Comparison of ENCODE assay signal across 9 cellular contexts in genomic region chr6:108622601-108623335, GRCh38.
DNase-seq lines count a peak whose midpoint lies in the region; ATAC-seq and TF ChIP-seq lines count a peak whose summit lies in the region.
"Had no signal": no experiment of that assay in that cellular context is flagged by ENCODE, and none has a peak within 500 bp of the region (broad histone marks: within the 10 kb centered on the region; RNA-seq: fewer than 3 reads in every experiment).

No MANE protein-coding gene starts in this region.

- no peaks in the 10 kb centered on the region for H3K9me3 Mint-ChIP-seq in CD4-positive, CD25-positive, alpha-beta regulatory T cell
- H3K9me3 Mint-ChIP-seq in osteocyte (ENCODE audit: unreplicated experiment): no peaks in the 10 kb centered on the region
- no peaks in the 10 kb centered on the region for H3K9me3 Mint-ChIP-seq in activated naive CD4-positive, alpha-beta T cell treated with anti-CD3 and anti-CD28 coated beads for 36 hours
- H3K9me3 Mint-ChIP-seq: activated T-cell treated with anti-CD3 and anti-CD28 coated beads, Interleukin-2, amount 50 U/mL, for 24 hours had no signal

- H3K9ac ChIP-seq in fibroblast of lung (ENCODE audit: insufficient read depth, low read length): peak overlapping the region; percentile 44

- no peak overlapping the region for H3K27ac ChIP-seq in CD4-positive, CD25-positive, alpha-beta regulatory T cell (ENCODE audit: insufficient read depth, low read length, poor library complexity, severe bottlenecking)
- peak overlapping the region; percentile 77 for H3K27ac ChIP-seq in SJSA1
- peak overlapping the region; percentile 84 for H3K27ac ChIP-seq in fibroblast of lung (ENCODE audit: insufficient read depth, low read length)

- H3K4me1 Mint-ChIP-seq in CD4-positive, CD25-positive, alpha-beta regulatory T cell: peaks cover 34 to 87% (median 52%) of the 10 kb centered on the region in 4 donors
- H3K4me1 Mint-ChIP-seq in osteocyte (ENCODE audit: unreplicated experiment): peaks cover 66% of the 10 kb centered on the region
- peaks cover 47% of the 10 kb centered on the region for H3K4me1 Mint-ChIP-seq in activated naive CD4-positive, alpha-beta T cell treated with anti-CD3 and anti-CD28 coated beads for 36 hours (ENCODE audit: low read depth)

- ATAC-seq in CD4-positive, CD25-positive, alpha-beta regulatory T cell (ENCODE audit: low read depth in 2 of 2): no peak
- no peak for ATAC-seq in HG02938 (IDR thresholded peaks at IDR 0.05; ENCODE audit: unreplicated experiment)

- peak in 1 of 2 donors; percentile 8 for TF ChIP-seq CTCF in fibroblast of lung (conservative IDR thresholded peaks at IDR 0.05 in 1 of 2, IDR thresholded peaks at IDR 0.05 in 1 of 2; ENCODE audit: low read depth in 1 of 2, low read length in 2 of 2)
- TF ChIP-seq CTCF in osteocyte (IDR thresholded peaks at IDR 0.05): peak; percentile 14

- CTCF ChIA-PET in activated naive CD4-positive, alpha-beta T cell treated with anti-CD3 and anti-CD28 coated beads for 36 hours (lab: Charles Lee): no interaction called here

- DNase-seq in CD4-positive, CD25-positive, alpha-beta regulatory T cell: no peak
- DNase-seq in SJSA1 (ENCODE audit: low read depth in 1 of 2, low spot score in 2 of 2) (peak; percentile 57 to 67), fibroblast of lung (ENCODE audit: low read depth in 2 of 2) (peak; percentile 96), osteocyte (ENCODE audit: extremely low spot score, unreplicated experiment) (no peak), T-helper 1 cell (no peak), NCI-H2029 (lab: John Stamatoyannopoulos, UW) (no peak)
- DNase-seq in activated naive CD4-positive, alpha-beta T cell treated with anti-CD3 and anti-CD28 coated beads for 36 hours: no peak
- DNase-seq: activated T-cell treated with anti-CD3 and anti-CD28 coated beads, Interleukin-2, amount 50 U/mL, for 24 hours had no signal

- H3K79me2 ChIP-seq in fibroblast of lung (ENCODE audit: control insufficient read depth, insufficient read depth, low read length): peaks cover 97% of the 10 kb centered on the region

- no peak overlapping the region for H2AFZ ChIP-seq in fibroblast of lung (ENCODE audit: low read length)

- H4K20me1 ChIP-seq in fibroblast of lung (ENCODE audit: control insufficient read depth, extremely low read depth, insufficient read depth, low read length): no peaks in the 10 kb centered on the region

- peak overlapping the region in 1 of 4 donors; percentile 27 for H3K4me3 Mint-ChIP-seq in CD4-positive, CD25-positive, alpha-beta regulatory T cell
- H3K4me3 Mint-ChIP-seq in osteocyte (ENCODE audit: unreplicated experiment): peak overlapping the region; percentile 41
- H3K4me3 Mint-ChIP-seq in activated naive CD4-positive, alpha-beta T cell treated with anti-CD3 and anti-CD28 coated beads for 36 hours: no peak overlapping the region
- H3K4me3 Mint-ChIP-seq: activated T-cell treated with anti-CD3 and anti-CD28 coated beads, Interleukin-2, amount 50 U/mL, for 24 hours had no signal

- no peaks in the 10 kb centered on the region for H3K27me3 Mint-ChIP-seq in CD4-positive, CD25-positive, alpha-beta regulatory T cell
- no peaks in the 10 kb centered on the region for H3K27me3 Mint-ChIP-seq in osteocyte (ENCODE audit: unreplicated experiment)
- H3K27me3 Mint-ChIP-seq in activated naive CD4-positive, alpha-beta T cell treated with anti-CD3 and anti-CD28 coated beads for 36 hours (ENCODE audit: low read depth): no peaks in the 10 kb centered on the region
- H3K27me3 Mint-ChIP-seq: activated T-cell treated with anti-CD3 and anti-CD28 coated beads, Interleukin-2, amount 50 U/mL, for 24 hours had no signal

- H3K9me3 ChIP-seq in CD4-positive, CD25-positive, alpha-beta regulatory T cell (ENCODE audit: control insufficient read depth in 2 of 2, low read length in 2 of 2): no peaks in the 10 kb centered on the region
- H3K9me3 ChIP-seq in SJSA1 (replicated peaks): no peaks in the 10 kb centered on the region
- H3K9me3 ChIP-seq in fibroblast of lung (ENCODE audit: control insufficient read depth, insufficient read depth, low read depth, low read length): no peaks in the 10 kb centered on the region

- no peaks in the 10 kb centered on the region for H3K36me3 ChIP-seq in CD4-positive, CD25-positive, alpha-beta regulatory T cell (ENCODE audit: control insufficient read depth, insufficient read depth, low read length)
- H3K36me3 ChIP-seq in SJSA1 (no peaks in the 10 kb centered on the region; the same call in 1 of the 2 replicates), fibroblast of lung (ENCODE audit: control insufficient read depth, insufficient read depth, low read length) (no peaks in the 10 kb centered on the region)

- peak overlapping the region; percentile 61 for H3K4me2 ChIP-seq in fibroblast of lung (ENCODE audit: extremely low read depth, insufficient read depth, low read length)

- intact Hi-C loops in activated naive CD4-positive, alpha-beta T cell treated with anti-CD3 and anti-CD28 coated beads for 36 hours (cut with micrococcal nuclease): no loop called here

- H3K36me3 Mint-ChIP-seq in CD4-positive, CD25-positive, alpha-beta regulatory T cell: peaks cover 17% of the 10 kb centered on the region
- H3K36me3 Mint-ChIP-seq in osteocyte (ENCODE audit: unreplicated experiment): peaks cover 4% of the 10 kb centered on the region
- H3K36me3 Mint-ChIP-seq in activated naive CD4-positive, alpha-beta T cell treated with anti-CD3 and anti-CD28 coated beads for 36 hours (ENCODE audit: low read depth): no peaks in the 10 kb centered on the region

- no peaks in the 10 kb centered on the region for H3K27me3 ChIP-seq in CD4-positive, CD25-positive, alpha-beta regulatory T cell (ENCODE audit: control insufficient read depth, insufficient read depth, low read length)
- H3K27me3 ChIP-seq in SJSA1 (replicated peaks): no peaks in the 10 kb centered on the region
- H3K27me3 ChIP-seq in fibroblast of lung (ENCODE audit: control insufficient read depth, insufficient read depth, low read length): no peaks in the 10 kb centered on the region

- H3K27ac Mint-ChIP-seq in CD4-positive, CD25-positive, alpha-beta regulatory T cell: peak overlapping the region in 2 of 3 donors; percentile 17 to 50
- H3K27ac Mint-ChIP-seq in osteocyte (ENCODE audit: unreplicated experiment): peak overlapping the region; percentile 91
- H3K27ac Mint-ChIP-seq in activated naive CD4-positive, alpha-beta T cell treated with anti-CD3 and anti-CD28 coated beads for 36 hours: no peak overlapping the region
- H3K27ac Mint-ChIP-seq: activated T-cell treated with anti-CD3 and anti-CD28 coated beads, Interleukin-2, amount 50 U/mL, for 24 hours had no signal

- no peak overlapping the region for H3K4me3 ChIP-seq in CD4-positive, CD25-positive, alpha-beta regulatory T cell (ENCODE audit: low read depth, low read length)
- H3K4me3 ChIP-seq in SJSA1: no peak overlapping the region
- H3K4me3 ChIP-seq in fibroblast of lung (replicated peaks in 1 of 4; ENCODE audit: control extremely low read depth in 1 of 4, insufficient read depth in 1 of 4, low read depth in 3 of 4, low read length in 4 of 4): no peak overlapping the region

- H3K4me1 ChIP-seq in CD4-positive, CD25-positive, alpha-beta regulatory T cell (ENCODE audit: control insufficient read depth, insufficient read depth, low read length, poor library complexity, severe bottlenecking): peaks cover 14% of the 10 kb centered on the region
- H3K4me1 ChIP-seq in SJSA1 (replicated peaks): peaks cover 38% of the 10 kb centered on the region
- H3K4me1 ChIP-seq in fibroblast of lung (ENCODE audit: control insufficient read depth, extremely low read depth, insufficient read depth, low read length): peaks cover 41% of the 10 kb centered on the region

Comparison
In these comparisons a context has a peak if more than half of its experiments do, and no peak if none do; other contexts are left out.
1. DNase-seq: peak in SJSA1 (2 of 2) and fibroblast of lung (2 of 2); none in CD4-positive, CD25-positive, alpha-beta regulatory T cell (0 of 3), osteocyte (single experiment), T-helper 1 cell (0 of 5), activated naive CD4-positive, alpha-beta T cell treated with anti-CD3 and anti-CD28 coated beads for 36 hours (single experiment) and NCI-H2029 (single experiment).